In genomic region chr16:70589416-70589815, GRCh38 we compare ENCODE assay signal across 2 cellular contexts. TPM values are rescaled to one million over a fixed set of nuclear protein-coding genes. Genes with fewer than 3 reads are reported as not detected.
"Had no signal": no experiment of that assay in that cellular context is flagged by ENCODE, and none has a peak within 500 bp of the region (broad histone marks: within the 10 kb centered on the region; RNA-seq: fewer than 3 reads in every experiment).

No MANE protein-coding gene starts in this region.

RNA-seq across cellular contexts. Expression of gene IL34, which starts 56.9 kb away (rescaled TPM):
- total RNA-seq: activated naive CD4-positive, alpha-beta T cell treated with anti-CD3 and anti-CD28 coated beads, Interleukin-2, amount 50 U/mL, for 72 hours; progenitor cell of endocrine pancreas had no signal
